ENCODE assay signal across 18 cellular contexts in genomic region chr2:83536489-83537020, GRCh38.
"Had no signal": no experiment of that assay in that cellular context is flagged by ENCODE, and none has a peak within 500 bp of the region (broad histone marks: within the 10 kb centered on the region; RNA-seq: fewer than 3 reads in every experiment).

No MANE protein-coding gene starts in this region.

- H3K4me1 ChIP-seq: colonic mucosa, left lung, prostate gland, right atrium auricular region, thyroid gland had no signal

- H3K9me3 ChIP-seq: colonic mucosa, left lung, prostate gland, right atrium auricular region, thyroid gland had no signal

- H3K27ac Mint-ChIP-seq: activated CD4-positive, alpha-beta T cell treated with anti-CD3 and anti-CD28 coated beads, Interleukin-2, amount 10 ng/mL, durations not matched to agents 7 days and 5 days; activated naive CD4-positive, alpha-beta T cell treated with anti-CD3 and anti-CD28 coated beads, Interleukin-2, amount 50 U/mL, for 24 hours; activated T-cell treated with anti-CD3 and anti-CD28 coated beads, Interleukin-2, amount 50 U/mL, for 72 hours; endodermal cell; T-helper 1 cell treated with Interleukin-12 subunit alpha and Interleukin-12 subunit beta and Interleukin-4 antibody, amounts not matched to agents 30 μg/mL and 1 μg/mL, for 36 hours had no signal

- H3K27me3 Mint-ChIP-seq: activated CD4-positive, alpha-beta T cell treated with anti-CD3 and anti-CD28 coated beads, Interleukin-2, amount 10 ng/mL, durations not matched to agents 7 days and 5 days; activated naive CD4-positive, alpha-beta T cell treated with anti-CD3 and anti-CD28 coated beads, Interleukin-2, amount 50 U/mL, for 24 hours had no signal

- DNase-seq: activated CD4-positive, alpha-beta T cell treated with anti-CD3 and anti-CD28 coated beads, Interleukin-2, amount 10 ng/mL, durations not matched to agents 7 days and 5 days; activated CD8-positive, alpha-beta memory T cell treated with anti-CD3 and anti-CD28 coated beads, Interleukin-2, amount 50 U/mL, for 48 hours; activated gamma-delta T cell; activated T-cell treated with anti-CD3 and anti-CD28 coated beads, Interleukin-2, amount 50 U/mL, for 72 hours; central memory CD4-positive, alpha-beta T cell; colonic mucosa; endodermal cell; foreskin melanocyte; head of caudate nucleus; left lung; midbrain; stimulated activated CD4-positive, alpha-beta T cell treated with anti-CD3 and anti-CD28 coated beads, Interleukin-2, amount 100 ng/mL, for 24 hours; stimulated activated naive CD4-positive, alpha-beta T cell treated with Interleukin-2 at 50 U/mL for 16 hours; thyroid gland had no signal

- H3K36me3 ChIP-seq: colonic mucosa, left lung, prostate gland, right atrium auricular region, thyroid gland had no signal

- H3K4me3 Mint-ChIP-seq: activated CD4-positive, alpha-beta T cell treated with anti-CD3 and anti-CD28 coated beads, Interleukin-2, amount 10 ng/mL, durations not matched to agents 7 days and 5 days; activated naive CD4-positive, alpha-beta T cell treated with anti-CD3 and anti-CD28 coated beads, Interleukin-2, amount 50 U/mL, for 24 hours; activated T-cell treated with anti-CD3 and anti-CD28 coated beads, Interleukin-2, amount 50 U/mL, for 72 hours; endodermal cell; T-helper 1 cell treated with Interleukin-12 subunit alpha and Interleukin-12 subunit beta and Interleukin-4 antibody, amounts not matched to agents 30 μg/mL and 1 μg/mL, for 36 hours had no signal

- H3K4me1 Mint-ChIP-seq: activated CD4-positive, alpha-beta T cell treated with anti-CD3 and anti-CD28 coated beads, Interleukin-2, amount 10 ng/mL, durations not matched to agents 7 days and 5 days; activated naive CD4-positive, alpha-beta T cell treated with anti-CD3 and anti-CD28 coated beads, Interleukin-2, amount 50 U/mL, for 24 hours; endodermal cell had no signal

- H3K4me3 ChIP-seq: colonic mucosa, left lung, prostate gland, right atrium auricular region, thyroid gland had no signal

- H3K27me3 ChIP-seq: colonic mucosa, left lung, right atrium auricular region, thyroid gland had no signal

- ATAC-seq: activated T-cell treated with anti-CD3 and anti-CD28 coated beads, Interleukin-2, amount 50 U/mL, for 72 hours; left lung had no signal

- H3K9me3 Mint-ChIP-seq: activated CD4-positive, alpha-beta T cell treated with anti-CD3 and anti-CD28 coated beads, Interleukin-2, amount 10 ng/mL, durations not matched to agents 7 days and 5 days; activated T-cell treated with anti-CD3 and anti-CD28 coated beads, Interleukin-2, amount 50 U/mL, for 72 hours; endodermal cell; T-helper 1 cell treated with Interleukin-12 subunit alpha and Interleukin-12 subunit beta and Interleukin-4 antibody, amounts not matched to agents 30 μg/mL and 1 μg/mL, for 36 hours had no signal

- H3K27ac ChIP-seq: colonic mucosa, left lung, prostate gland, right atrium auricular region, thyroid gland had no signal

- H3K36me3 Mint-ChIP-seq: activated naive CD4-positive, alpha-beta T cell treated with anti-CD3 and anti-CD28 coated beads, Interleukin-2, amount 50 U/mL, for 24 hours had no signal
